ENCODE assay signal across 11 cellular contexts in genomic region chrY:7803737-7804136, GRCh38.
"Had no signal": no experiment of that assay in that cellular context is flagged by ENCODE, and none has a peak within 500 bp of the region (broad histone marks: within the 10 kb centered on the region; RNA-seq: fewer than 3 reads in every experiment).

No MANE protein-coding gene starts in this region.

- H3K4me1 ChIP-seq: HAP-1 had no signal

- ATAC-seq: HCT116, HepG2, K562 had no signal

- H3K4me3 ChIP-seq: GM23248, HAP-1, K562 had no signal

- DNase-seq: GM23248, GOT3, H7, HFFc6, IMR-90, KG1 had no signal

- H3K27ac ChIP-seq: GM23248, HL-60 had no signal

- H3K36me3 ChIP-seq: HAP-1 had no signal

- H3K9me3 ChIP-seq: HAP-1 had no signal
